ENCODE assay signal across 12 cellular contexts in genomic region chr4:121041307-121042090, GRCh38. TPM values are rescaled to one million over a fixed set of nuclear protein-coding genes. Genes with fewer than 3 reads are reported as not detected.
DNase-seq lines count a peak whose midpoint lies in the region; ATAC-seq, FAIRE-seq and TF ChIP-seq lines count a peak whose summit lies in the region.
"Had no signal": no experiment of that assay in that cellular context is flagged by ENCODE, and none has a peak within 500 bp of the region (broad histone marks: within the 10 kb centered on the region; RNA-seq: fewer than 3 reads in every experiment).

No MANE protein-coding gene starts in this region.

- H3K27me3 Mint-ChIP-seq in natural killer cell treated with Interleukin-12 subunit alpha and Interleukin-12 subunit beta and Interleukin-15 and Interleukin-18, amount 100 ng/mL, for 72 hours, result peaks cover 26% of the 10 kb centered on the region in 2 donors
- H3K27me3 Mint-ChIP-seq in natural killer cell (ENCODE audit: low read depth in 2 of 2), result peaks cover 8 to 42% of the 10 kb centered on the region in 2 donors
- peaks cover 46% of the 10 kb centered on the region for H3K27me3 Mint-ChIP-seq in T-helper 2 cell treated with Interferon-gamma antibody and Interleukin-4, amounts not matched to agents 5 μg/mL and 100 μg/mL, for 36 hours (ENCODE audit: low read depth)
- H3K27me3 Mint-ChIP-seq: naive B cell had no signal

- TF ChIP-seq CTCF in natural killer cell (IDR thresholded peaks at IDR 0.05), result no peak
- no peak for TF ChIP-seq CTCF in breast epithelium (IDR thresholded peaks at IDR 0.05)

- H3K27ac Mint-ChIP-seq in natural killer cell treated with Interleukin-12 subunit alpha and Interleukin-12 subunit beta and Interleukin-15 and Interleukin-18, amount 100 ng/mL, for 72 hours, result no peak overlapping the region
- no peak overlapping the region for H3K27ac Mint-ChIP-seq in natural killer cell
- no peak overlapping the region for H3K27ac Mint-ChIP-seq in T-helper 2 cell treated with Interferon-gamma antibody and Interleukin-4, amounts not matched to agents 5 μg/mL and 100 μg/mL, for 36 hours
- H3K27ac Mint-ChIP-seq: naive B cell had no signal

- no peaks in the 10 kb centered on the region for H3K9me3 Mint-ChIP-seq in natural killer cell treated with Interleukin-12 subunit alpha and Interleukin-12 subunit beta and Interleukin-15 and Interleukin-18, amount 100 ng/mL, for 72 hours
- no peaks in the 10 kb centered on the region for H3K9me3 Mint-ChIP-seq in natural killer cell
- no peaks in the 10 kb centered on the region for H3K9me3 Mint-ChIP-seq in T-helper 2 cell treated with Interferon-gamma antibody and Interleukin-4, amounts not matched to agents 5 μg/mL and 100 μg/mL, for 36 hours

- peaks cover 0 to 7% of the 10 kb centered on the region in 2 donors for H3K4me1 Mint-ChIP-seq in natural killer cell treated with Interleukin-12 subunit alpha and Interleukin-12 subunit beta and Interleukin-15 and Interleukin-18, amount 100 ng/mL, for 72 hours (ENCODE audit: low read depth in 2 of 2)
- no peaks in the 10 kb centered on the region for H3K4me1 Mint-ChIP-seq in natural killer cell
- peaks cover 13% of the 10 kb centered on the region for H3K4me1 Mint-ChIP-seq in T-helper 2 cell treated with Interferon-gamma antibody and Interleukin-4, amounts not matched to agents 5 μg/mL and 100 μg/mL, for 36 hours (ENCODE audit: low read depth)
- H3K4me1 Mint-ChIP-seq: naive B cell had no signal

- H3K9me3 ChIP-seq in breast epithelium, result no peaks in the 10 kb centered on the region

- no peaks in the 10 kb centered on the region for H3K4me1 ChIP-seq in breast epithelium

- H3K4me3 Mint-ChIP-seq in natural killer cell treated with Interleukin-12 subunit alpha and Interleukin-12 subunit beta and Interleukin-15 and Interleukin-18, amount 100 ng/mL, for 72 hours, result no peak overlapping the region
- H3K4me3 Mint-ChIP-seq in natural killer cell, result no peak overlapping the region
- peak overlapping the region; percentile 2 for H3K4me3 Mint-ChIP-seq in T-helper 2 cell treated with Interferon-gamma antibody and Interleukin-4, amounts not matched to agents 5 μg/mL and 100 μg/mL, for 36 hours
- H3K4me3 Mint-ChIP-seq: naive B cell had no signal

- H3K27ac ChIP-seq in breast epithelium, result no peak overlapping the region

- TF ChIP-seq POLR2A in breast epithelium (IDR thresholded peaks at IDR 0.05), result no peak

- ATAC-seq in natural killer cell treated with Interleukin-12 subunit alpha and Interleukin-12 subunit beta and Interleukin-15 and Interleukin-18, amount 100 ng/mL, for 72 hours, result peak; percentile 64 to 91
- ATAC-seq in natural killer cell, result no peak
- ATAC-seq in HG02938 (IDR thresholded peaks at IDR 0.05; ENCODE audit: unreplicated experiment), result peak; percentile 99
- ATAC-seq: K562 had no signal

- DNase-seq in natural killer cell treated with Interleukin-12 subunit alpha and Interleukin-12 subunit beta and Interleukin-15 and Interleukin-18, amount 100 ng/mL, for 72 hours (ENCODE audit: low spot score), result no peak
- no peak for DNase-seq in natural killer cell
- DNase-seq in T-helper 2 cell treated with Interferon-gamma antibody and Interleukin-4, amounts not matched to agents 5 μg/mL and 100 μg/mL, for 36 hours (ENCODE audit: low spot score), result peak; percentile 59
- DNase-seq in urothelium cell line (ENCODE audit: low spot score), result peak; percentile 19
- no peak for DNase-seq in NCI-H510A treated with DMSO at 0.1 percent for 48 hours (lab: John Stamatoyannopoulos, UW)
- DNase-seq in breast epithelium (ENCODE audit: low spot score in 2 of 2), result no peak
- DNase-seq in hippocampal formation (lab: John Stamatoyannopoulos, UW), result no peak
- DNase-seq: C1 segment of cervical spinal cord, naive B cell had no signal

- no peak for FAIRE-seq in urothelium cell line (lab: Jason Lieb, UNC)
- FAIRE-seq: endometrium, K562 had no signal

- H3K27me3 ChIP-seq in breast epithelium, result no peaks in the 10 kb centered on the region

- intact Hi-C loops in natural killer cell (cut with micrococcal nuclease) (no loop called here), breast epithelium (cut with DNase I; ENCODE audit: low total_unique reads) (no loop called here)

- no peaks in the 10 kb centered on the region for H3K36me3 Mint-ChIP-seq in natural killer cell treated with Interleukin-12 subunit alpha and Interleukin-12 subunit beta and Interleukin-15 and Interleukin-18, amount 100 ng/mL, for 72 hours
- no peaks in the 10 kb centered on the region for H3K36me3 Mint-ChIP-seq in natural killer cell
- no peaks in the 10 kb centered on the region for H3K36me3 Mint-ChIP-seq in T-helper 2 cell treated with Interferon-gamma antibody and Interleukin-4, amounts not matched to agents 5 μg/mL and 100 μg/mL, for 36 hours (ENCODE audit: low read depth)
- H3K36me3 Mint-ChIP-seq: naive B cell had no signal

- H3K36me3 ChIP-seq in breast epithelium, result no peaks in the 10 kb centered on the region

- H3K4me3 ChIP-seq in breast epithelium, result no peak overlapping the region
- H3K4me3 ChIP-seq: K562 had no signal

RNA-seq across cellular contexts. Expression of gene NDNF, which starts 30.8 kb away (rescaled TPM):
- not detected for total RNA-seq in natural killer cell treated with Interleukin-12 subunit alpha and Interleukin-12 subunit beta and Interleukin-15 and Interleukin-18, amount 100 ng/mL, for 72 hours
- total RNA-seq in natural killer cell (not detected), breast epithelium (1 to 10 TPM; 2.2 to 5.1 (median 2.6) TPM)
- total RNA-seq: K562 had no signal

Comparison
In these comparisons a context has a peak if more than half of its experiments do, and no peak if none do; other contexts are left out.
1. ATAC-seq: peak in natural killer cell treated with Interleukin-12 subunit alpha and Interleukin-12 subunit beta and Interleukin-15 and Interleukin-18, amount 100 ng/mL, for 72 hours (2 of 2) and HG02938 (single experiment); none in natural killer cell (0 of 3).
2. DNase-seq: peak in T-helper 2 cell treated with Interferon-gamma antibody and Interleukin-4, amounts not matched to agents 5 μg/mL and 100 μg/mL, for 36 hours (single experiment) and urothelium cell line (single experiment); none in natural killer cell treated with Interleukin-12 subunit alpha and Interleukin-12 subunit beta and Interleukin-15 and Interleukin-18, amount 100 ng/mL, for 72 hours (single experiment), natural killer cell (single experiment), NCI-H510A treated with DMSO at 0.1 percent for 48 hours (single experiment), breast epithelium (0 of 2) and hippocampal formation (0 of 2).